ENCODE assay signal across 8 cellular contexts in the genomic region with DNA sequence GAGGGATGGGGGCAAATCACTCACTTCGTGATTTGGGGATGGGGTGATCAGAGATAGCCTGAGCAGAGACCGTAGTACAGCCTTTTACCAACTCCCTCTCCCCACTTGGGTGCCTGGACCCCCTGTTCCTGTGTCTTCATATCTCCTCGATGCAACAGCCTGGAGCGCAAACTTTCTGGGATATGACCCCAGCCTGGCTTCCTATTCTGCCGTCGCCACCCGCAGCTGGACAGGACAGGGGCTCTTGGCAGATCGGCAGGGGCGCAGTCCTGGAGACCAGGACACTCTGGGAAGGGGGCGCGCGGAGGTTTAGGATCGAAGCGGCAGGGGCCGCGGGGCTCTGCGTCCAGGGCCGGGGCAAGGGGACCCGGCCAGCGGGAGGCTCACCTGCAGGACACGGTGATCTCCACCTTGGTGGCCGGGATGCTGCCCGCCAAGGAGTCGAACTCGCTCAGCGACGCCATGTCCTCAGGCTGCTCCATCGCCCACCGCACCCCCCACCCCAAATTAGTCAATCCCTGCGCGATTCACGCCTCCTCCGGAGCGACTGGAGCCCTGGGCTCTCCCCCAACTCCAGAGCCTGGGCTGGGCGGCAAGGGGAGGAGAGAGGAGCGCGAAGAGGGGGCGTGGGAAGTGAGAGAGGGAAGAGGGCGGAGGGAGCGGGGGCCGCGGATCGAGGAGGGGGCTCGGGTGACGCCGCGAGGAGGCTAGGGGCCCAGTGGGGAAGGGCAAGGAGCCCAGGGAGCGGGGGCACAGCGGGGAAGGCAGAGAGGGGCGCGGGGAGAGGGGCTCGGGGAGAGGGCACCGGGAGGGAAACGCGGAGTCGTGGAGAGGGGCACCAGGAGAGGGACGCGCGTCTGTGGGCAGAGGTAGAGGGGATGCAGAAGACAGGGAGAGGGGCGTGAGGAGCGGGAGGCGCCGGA. TPM values are rescaled to one million over a fixed set of nuclear protein-coding genes. Genes with fewer than 3 reads are reported as not detected.
DNase-seq lines count a peak whose midpoint lies in the region; ATAC-seq and TF ChIP-seq lines count a peak whose summit lies in the region.

A gene (minus strand): TSS at position 549 of the 923 bp plus-strand sequence. CDS start 67 bp downstream, at position 482.

- H3K27ac ChIP-seq in CD8-positive, alpha-beta T cell (ENCODE audit: low read depth, low read length) = no peak within 1 kb of the TSS

- H3K36me3 ChIP-seq in CD8-positive, alpha-beta T cell (ENCODE audit: insufficient read depth, low read length) = no peaks in the 10 kb centered on the region

- POLR2A ChIA-PET in CD8-positive, alpha-beta T cell (lab: Charles Lee) = no interaction called here

- H3K4me3 ChIP-seq in CD8-positive, alpha-beta T cell (ENCODE audit: low read depth, low read length) = peak within 1 kb of the TSS; percentile 43

- H3K9me3 Mint-ChIP-seq in CD8-positive, alpha-beta T cell = no peaks in the 10 kb centered on the region
- no peaks in the 10 kb centered on the region for H3K9me3 Mint-ChIP-seq in natural killer cell treated with Interleukin-12 subunit alpha and Interleukin-12 subunit beta and Interleukin-15 and Interleukin-18, amount 100 ng/mL, for 72 hours

- CTCF ChIA-PET in CD8-positive, alpha-beta T cell (lab: Charles Lee) = no interaction called here

- H3K4me1 ChIP-seq in CD8-positive, alpha-beta T cell (ENCODE audit: insufficient read depth, low read length) = peaks cover 13% of the 10 kb centered on the region

- DNase-seq in CD8-positive, alpha-beta T cell = no peak
- DNase-seq in NCI-H69 (lab: John Stamatoyannopoulos, UW) = peak; percentile 69
- DNase-seq in ecto neural progenitor cell (ENCODE audit: low spot score) = peak; percentile 66
- DNase-seq in natural killer cell treated with Interleukin-12 subunit alpha and Interleukin-12 subunit beta and Interleukin-15 and Interleukin-18, amount 100 ng/mL, for 72 hours (ENCODE audit: low spot score) = no peak
- DNase-seq in glomerular visceral epithelial cell (ENCODE audit: extremely low spot score) = no peak

- no peaks in the 10 kb centered on the region for H3K9me3 ChIP-seq in CD8-positive, alpha-beta T cell (ENCODE audit: low read length)

- peaks cover 30% of the 10 kb centered on the region for H3K27me3 Mint-ChIP-seq in CD8-positive, alpha-beta T cell (ENCODE audit: low read depth)
- H3K27me3 Mint-ChIP-seq in natural killer cell treated with Interleukin-12 subunit alpha and Interleukin-12 subunit beta and Interleukin-15 and Interleukin-18, amount 100 ng/mL, for 72 hours = peaks cover 20 to 31% of the 10 kb centered on the region in 2 donors

- H3K36me3 Mint-ChIP-seq in CD8-positive, alpha-beta T cell = no peaks in the 10 kb centered on the region
- no peaks in the 10 kb centered on the region for H3K36me3 Mint-ChIP-seq in natural killer cell treated with Interleukin-12 subunit alpha and Interleukin-12 subunit beta and Interleukin-15 and Interleukin-18, amount 100 ng/mL, for 72 hours

- peak; percentile 14 for ATAC-seq in CD8-positive, alpha-beta T cell
- no peak for ATAC-seq in natural killer cell treated with Interleukin-12 subunit alpha and Interleukin-12 subunit beta and Interleukin-15 and Interleukin-18, amount 100 ng/mL, for 72 hours
- ATAC-seq in GM19328 (IDR thresholded peaks at IDR 0.05; ENCODE audit: unreplicated experiment) (no peak), GM19023 (IDR thresholded peaks at IDR 0.05; ENCODE audit: unreplicated experiment) (no peak), GM18873 (IDR thresholded peaks at IDR 0.05; ENCODE audit: low FRiP score, unreplicated experiment) (no peak)

- no peak for TF ChIP-seq CTCF in CD8-positive, alpha-beta T cell (IDR thresholded peaks at IDR 0.05)

- peaks cover 15% of the 10 kb centered on the region for H3K27me3 ChIP-seq in CD8-positive, alpha-beta T cell (ENCODE audit: insufficient read depth, low read length)

- H3K27ac Mint-ChIP-seq in CD8-positive, alpha-beta T cell = no peak within 1 kb of the TSS
- H3K27ac Mint-ChIP-seq in natural killer cell treated with Interleukin-12 subunit alpha and Interleukin-12 subunit beta and Interleukin-15 and Interleukin-18, amount 100 ng/mL, for 72 hours = no peak within 1 kb of the TSS

- peak within 1 kb of the TSS; percentile 80 for H3K4me3 Mint-ChIP-seq in CD8-positive, alpha-beta T cell
- H3K4me3 Mint-ChIP-seq in natural killer cell treated with Interleukin-12 subunit alpha and Interleukin-12 subunit beta and Interleukin-15 and Interleukin-18, amount 100 ng/mL, for 72 hours = peak within 1 kb of the TSS; percentile 59

- H3K4me1 Mint-ChIP-seq in CD8-positive, alpha-beta T cell (ENCODE audit: low read depth) = peaks cover 14% of the 10 kb centered on the region
- H3K4me1 Mint-ChIP-seq in natural killer cell treated with Interleukin-12 subunit alpha and Interleukin-12 subunit beta and Interleukin-15 and Interleukin-18, amount 100 ng/mL, for 72 hours (ENCODE audit: low read depth in 2 of 2) = peaks cover 4 to 19% of the 10 kb centered on the region in 2 donors

- intact Hi-C loops in CD8-positive, alpha-beta T cell (cut with DNase I, micrococcal nuclease) = no loop called here

RNA-seq across cellular contexts. Expression of the gene that starts here (rescaled TPM):
- total RNA-seq in CD8-positive, alpha-beta T cell = under 1 TPM; 0.33 to 0.49 TPM
- total RNA-seq in natural killer cell treated with Interleukin-12 subunit alpha and Interleukin-12 subunit beta and Interleukin-15 and Interleukin-18, amount 100 ng/mL, for 72 hours = 1 to 10 TPM; 2.9 to 4.0 TPM

Comparison
In these comparisons a context has a peak if more than half of its experiments do, and no peak if none do; other contexts are left out.
1. Peak in ATAC-seq and H3K4me3 ChIP-seq in CD8-positive, alpha-beta T cell; RNA of the gene not detected or under 1 TPM.
2. DNase-seq: peak in NCI-H69 (single experiment) and ecto neural progenitor cell (single experiment); none in CD8-positive, alpha-beta T cell (0 of 7), natural killer cell treated with Interleukin-12 subunit alpha and Interleukin-12 subunit beta and Interleukin-15 and Interleukin-18, amount 100 ng/mL, for 72 hours (single experiment) and glomerular visceral epithelial cell (single experiment).